8 cellular contexts compared by ENCODE assay signal in the genomic region with DNA sequence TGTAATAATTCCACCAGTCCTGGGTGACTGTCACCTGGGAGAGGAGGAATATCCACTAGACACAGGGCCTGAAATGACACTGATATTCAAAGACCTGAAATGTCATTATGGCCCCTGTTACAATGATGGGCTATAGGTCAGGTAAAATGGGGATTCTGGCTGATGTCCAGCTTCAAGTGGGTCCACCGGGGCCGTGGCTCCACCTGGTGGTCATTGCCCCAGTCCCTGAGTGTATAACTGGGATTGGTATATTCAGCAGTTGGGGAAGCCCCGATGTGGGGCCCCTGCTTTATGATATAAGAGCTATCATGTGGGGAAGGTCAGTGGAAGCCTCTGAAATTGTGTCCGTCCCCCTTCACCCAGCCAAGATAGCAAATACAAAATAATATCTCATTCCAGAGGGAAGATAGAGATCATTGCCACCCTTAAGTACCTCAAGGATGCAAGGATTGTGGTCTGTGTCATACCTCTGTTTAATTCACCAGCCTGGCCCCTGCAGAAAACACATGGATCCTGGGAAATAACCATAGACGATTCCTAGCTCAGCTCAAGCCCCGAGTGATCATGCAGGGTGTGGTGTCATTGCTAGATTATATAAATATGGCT. TPM values are rescaled to one million over a fixed set of nuclear protein-coding genes. Genes with fewer than 3 reads are reported as not detected.
DNase-seq lines count a peak whose midpoint lies in the region; ATAC-seq and TF ChIP-seq lines count a peak whose summit lies in the region.

No MANE protein-coding gene starts in this region.

- TF ChIP-seq POLR2A in Peyer's patch (IDR thresholded peaks at IDR 0.05) = no peak

- no peak overlapping the region for H3K27ac ChIP-seq in Peyer's patch

- H3K27me3 ChIP-seq in H7 (ENCODE audit: control insufficient read depth, insufficient read depth, low read length) = no peaks in the 10 kb centered on the region
- no peaks in the 10 kb centered on the region for H3K27me3 ChIP-seq in Peyer's patch

- peak; percentile 52 for DNase-seq in Ammon's horn (ENCODE audit: low spot score)
- DNase-seq in H7 = peak; percentile 88
- DNase-seq in Peyer's patch = peak; percentile 72 to 87 (median 76)
- peak; percentile 28 for DNase-seq in activated T-helper 1 cell treated with anti-CD3 and anti-CD28 coated beads, Interleukin-12 subunit alpha, Interleukin-12 subunit beta, Interleukin-2, Interleukin-4 antibody, amounts not matched to agents 30 ng/mL and 10 ng/mL and 1 ng/mL, durations not matched to agents 14 hours and 24 hours and 36 hours (ENCODE audit: low spot score)
- peak; percentile 67 for DNase-seq in fibroblast of peridontal ligament (ENCODE audit: extremely low read depth)
- peak; percentile 65 for DNase-seq in omental fat pad (ENCODE audit: low spot score)

- ATAC-seq in omental fat pad (ENCODE audit: low FRiP score) (peak; percentile 50), HG03439 (IDR thresholded peaks at IDR 0.05; ENCODE audit: unreplicated experiment) (no peak), HG03280 (IDR thresholded peaks at IDR 0.05; ENCODE audit: unreplicated experiment) (no peak)

- H3K36me3 ChIP-seq in H7 (replicated peaks; ENCODE audit: control insufficient read depth, insufficient read depth, low read length) = no peaks in the 10 kb centered on the region
- no peaks in the 10 kb centered on the region for H3K36me3 ChIP-seq in Peyer's patch

- TF ChIP-seq CTCF in Peyer's patch (IDR thresholded peaks at IDR 0.05) (peak; percentile 45 to 68 (median 65)), omental fat pad (IDR thresholded peaks at IDR 0.05) (peak in 2 of 3 donors; percentile 13 to 54)

- H3K4me1 ChIP-seq in Peyer's patch = peaks cover 0 to 5% (median 1%) of the 10 kb centered on the region in 4 donors

- no peaks in the 10 kb centered on the region for H3K9me3 Mint-ChIP-seq in activated T-helper 1 cell treated with anti-CD3 and anti-CD28 coated beads, Interleukin-12 subunit alpha, Interleukin-12 subunit beta, Interleukin-2, Interleukin-4 antibody, amounts not matched to agents 30 ng/mL and 10 ng/mL and 1 ng/mL, durations not matched to agents 14 hours and 24 hours and 36 hours

- H3K4me3 Mint-ChIP-seq in activated T-helper 1 cell treated with anti-CD3 and anti-CD28 coated beads, Interleukin-12 subunit alpha, Interleukin-12 subunit beta, Interleukin-2, Interleukin-4 antibody, amounts not matched to agents 30 ng/mL and 10 ng/mL and 1 ng/mL, durations not matched to agents 14 hours and 24 hours and 36 hours = no peak overlapping the region

- intact Hi-C loops in activated T-helper 1 cell treated with anti-CD3 and anti-CD28 coated beads, Interleukin-12 subunit alpha, Interleukin-12 subunit beta, Interleukin-2, Interleukin-4 antibody, amounts not matched to agents 30 ng/mL and 10 ng/mL and 1 ng/mL, durations not matched to agents 14 hours and 24 hours and 36 hours (cut with micrococcal nuclease) = loop anchor here (2.0 to 10.0 kb wide), 2 partner anchors 206 to 274 kb away; a partner anchor contains a TSS

- no peaks in the 10 kb centered on the region for H3K9me3 ChIP-seq in Peyer's patch

- no peak overlapping the region for H3K4me3 ChIP-seq in H7 (ENCODE audit: insufficient read depth, low read depth, low read length)
- no peak overlapping the region for H3K4me3 ChIP-seq in Peyer's patch

- H3K27ac Mint-ChIP-seq in activated T-helper 1 cell treated with anti-CD3 and anti-CD28 coated beads, Interleukin-12 subunit alpha, Interleukin-12 subunit beta, Interleukin-2, Interleukin-4 antibody, amounts not matched to agents 30 ng/mL and 10 ng/mL and 1 ng/mL, durations not matched to agents 14 hours and 24 hours and 36 hours = no peak overlapping the region

- H3K27me3 Mint-ChIP-seq in activated T-helper 1 cell treated with anti-CD3 and anti-CD28 coated beads, Interleukin-12 subunit alpha, Interleukin-12 subunit beta, Interleukin-2, Interleukin-4 antibody, amounts not matched to agents 30 ng/mL and 10 ng/mL and 1 ng/mL, durations not matched to agents 14 hours and 24 hours and 36 hours (ENCODE audit: insufficient read depth) = peaks cover 11% of the 10 kb centered on the region

- H3K4me1 Mint-ChIP-seq in activated T-helper 1 cell treated with anti-CD3 and anti-CD28 coated beads, Interleukin-12 subunit alpha, Interleukin-12 subunit beta, Interleukin-2, Interleukin-4 antibody, amounts not matched to agents 30 ng/mL and 10 ng/mL and 1 ng/mL, durations not matched to agents 14 hours and 24 hours and 36 hours (ENCODE audit: low read depth) = no peaks in the 10 kb centered on the region

- no peaks in the 10 kb centered on the region for H3K36me3 Mint-ChIP-seq in activated T-helper 1 cell treated with anti-CD3 and anti-CD28 coated beads, Interleukin-12 subunit alpha, Interleukin-12 subunit beta, Interleukin-2, Interleukin-4 antibody, amounts not matched to agents 30 ng/mL and 10 ng/mL and 1 ng/mL, durations not matched to agents 14 hours and 24 hours and 36 hours (ENCODE audit: low read depth)

RNA-seq across cellular contexts. Expression of a gene that starts 19.3 kb away (rescaled TPM):
- 69.5 and 85.9 TPM in 2 replicates for total RNA-seq in H7 (2014; rRNA removed; shearing (Covaris generic))
- 100 to 1,000 TPM in 1 of 4 donors, 10 to 100 TPM in 3; 12.6 to 106 (median 29.6) TPM for total RNA-seq in Peyer's patch
- total RNA-seq in activated T-helper 1 cell treated with anti-CD3 and anti-CD28 coated beads, Interleukin-12 subunit alpha, Interleukin-12 subunit beta, Interleukin-2, Interleukin-4 antibody, amounts not matched to agents 30 ng/mL and 10 ng/mL and 1 ng/mL, durations not matched to agents 14 hours and 24 hours and 36 hours = 27.1 and 35.4 TPM in 2 replicates
- 10 to 100 TPM; 16.5 to 68.6 (median 32.8) TPM for total RNA-seq in omental fat pad

Comparison
In these comparisons a context has a peak if more than half of its experiments do, and no peak if none do; other contexts are left out.
1. DNase-seq: peak in every context shown above with its lines; median percentile 88 in H7; 76 in Peyer's patch; 67 in fibroblast of peridontal ligament; 65 in omental fat pad; 52 in Ammon's horn; 28 in activated T-helper 1 cell treated with anti-CD3 and anti-CD28 coated beads, Interleukin-12 subunit alpha, Interleukin-12 subunit beta, Interleukin-2, Interleukin-4 antibody, amounts not matched to agents 30 ng/mL and 10 ng/mL and 1 ng/mL, durations not matched to agents 14 hours and 24 hours and 36 hours.